In the genomic region with DNA sequence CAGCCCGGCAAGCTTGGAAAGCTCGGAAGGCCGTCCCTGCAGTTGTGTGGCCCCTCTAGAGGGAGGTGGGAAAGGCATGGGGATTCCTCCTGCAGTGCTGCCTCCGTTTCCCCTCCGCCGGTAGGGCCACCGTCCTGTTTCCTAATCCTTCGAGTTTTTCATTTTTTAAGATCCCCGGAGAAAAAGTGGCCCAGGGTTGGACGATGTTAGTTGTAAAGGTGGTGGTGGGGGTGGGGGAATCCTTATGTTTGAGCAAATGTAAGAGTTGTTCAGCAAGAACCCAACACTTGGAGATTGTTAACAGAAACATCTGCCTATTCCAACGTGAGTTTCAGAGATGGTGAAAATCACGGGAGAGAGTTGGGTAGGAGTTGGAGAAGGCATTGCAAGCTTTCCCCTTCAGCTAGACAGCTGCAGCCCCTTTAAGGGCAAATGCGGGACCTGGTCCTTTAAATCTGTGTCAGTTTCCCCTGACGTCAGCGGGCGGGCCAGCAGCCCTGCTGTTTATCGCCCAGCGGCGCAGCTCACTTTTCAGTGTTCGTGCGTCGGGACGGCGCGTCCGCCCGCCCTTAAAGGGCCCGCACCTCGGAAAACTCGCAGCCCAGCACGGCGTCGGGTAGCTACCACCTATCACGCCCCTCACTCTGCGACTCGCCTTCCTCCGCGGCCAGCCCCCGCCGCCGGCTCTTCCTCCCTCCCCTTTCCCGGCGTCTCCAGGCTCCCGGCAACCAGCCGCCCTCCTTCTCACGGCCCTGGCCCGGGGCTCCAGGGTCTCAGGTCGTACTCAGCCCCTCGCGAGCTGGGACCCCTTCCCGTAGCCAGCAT, we compare ENCODE assay signal across 8 cellular contexts. TPM values are rescaled to one million over a fixed set of nuclear protein-coding genes. Genes with fewer than 3 reads are reported as not detected.
DNase-seq lines count a peak whose midpoint lies in the region; ATAC-seq lines count a peak whose summit lies in the region.

SIDT2 (plus strand) TSS at position 534 of the 825 bp plus-strand sequence. CDS start 521 bp downstream, outside the sequence.

- H3K9ac ChIP-seq in BLaER1 treated with 17β-estradiol and CSF1 and Interleukin-3, amounts not matched to agents 10 nM and 100 nM, result peak within 1 kb of the TSS; percentile 83 to 95 (median 87)

- H4K20me1 ChIP-seq in BLaER1 treated with 17β-estradiol and CSF1 and Interleukin-3, amounts not matched to agents 10 nM and 100 nM, result peaks cover 0 to 4% (median 0%) of the 10 kb centered on the region in 11 experiments; a peak in 7 of 22 replicates

- no peaks in the 10 kb centered on the region for H3K27me3 ChIP-seq in BLaER1 treated with 17β-estradiol and CSF1 and Interleukin-3, amounts not matched to agents 10 nM and 100 nM

- no peaks in the 10 kb centered on the region for H3K9me3 Mint-ChIP-seq in dendritic cell treated with granulocyte-macrophage colony-stimulating factor and Interleukin-4, amounts not matched to agents 40 ng/mL and 50 ng/mL, for 4 days

- H3K4me3 ChIP-seq in BLaER1 treated with 17β-estradiol and CSF1 and Interleukin-3, amounts not matched to agents 10 nM and 100 nM, result peak within 1 kb of the TSS; percentile 70 to 86 (median 76)

- H3K27ac ChIP-seq in BLaER1 treated with 17β-estradiol and CSF1 and Interleukin-3, amounts not matched to agents 10 nM and 100 nM, result peak within 1 kb of the TSS; percentile 76 to 88 (median 87)

- peak; percentile 64 for DNase-seq in NCI-H748 treated with DMSO at 0.1 percent for 48 hours (lab: John Stamatoyannopoulos, UW)
- DNase-seq in activated CD4-positive, alpha-beta T cell treated with anti-CD3 and anti-CD28 coated beads, Interleukin-2, amount 50 U/mL, for 24 hours (ENCODE audit: low read depth in 1 of 2, low spot score in 1 of 2), result peak; percentile 70 to 79
- DNase-seq in left lobe of liver (ENCODE audit: low spot score), result peak; percentile 96
- peak; percentile 81 for DNase-seq in stimulated activated CD4-positive, alpha-beta T cell treated with anti-CD3 and anti-CD28 coated beads, Interleukin-2, amount 100 ng/mL, for 4 hours (ENCODE audit: low read depth)

- peaks cover 46% of the 10 kb centered on the region for H3K4me1 Mint-ChIP-seq in dendritic cell treated with granulocyte-macrophage colony-stimulating factor and Interleukin-4, amounts not matched to agents 40 ng/mL and 50 ng/mL, for 4 days (ENCODE audit: low read depth)

- H3K4me1 ChIP-seq in BLaER1 treated with 17β-estradiol and CSF1 and Interleukin-3, amounts not matched to agents 10 nM and 100 nM, result peaks cover 35 to 48% (median 42%) of the 10 kb centered on the region in 10 experiments

- H3K27ac Mint-ChIP-seq in dendritic cell treated with granulocyte-macrophage colony-stimulating factor and Interleukin-4, amounts not matched to agents 40 ng/mL and 50 ng/mL, for 4 days, result peak within 1 kb of the TSS; percentile 94

- ATAC-seq in GM19351 (IDR thresholded peaks at IDR 0.05; ENCODE audit: unreplicated experiment) (peak; percentile 91), HG03558 (IDR thresholded peaks at IDR 0.05; ENCODE audit: extremely low read depth, unreplicated experiment) (peak; percentile 87), left lobe of liver (peak; percentile 93)

- peaks cover 8 to 29% (median 20%) of the 10 kb centered on the region in 11 experiments; a peak in 18 of 22 replicates for H3K36me3 ChIP-seq in BLaER1 treated with 17β-estradiol and CSF1 and Interleukin-3, amounts not matched to agents 10 nM and 100 nM

- H3K4me3 Mint-ChIP-seq in dendritic cell treated with granulocyte-macrophage colony-stimulating factor and Interleukin-4, amounts not matched to agents 40 ng/mL and 50 ng/mL, for 4 days, result peak within 1 kb of the TSS; percentile 96

- H3K4me2 ChIP-seq in BLaER1 treated with 17β-estradiol and CSF1 and Interleukin-3, amounts not matched to agents 10 nM and 100 nM, result peak within 1 kb of the TSS; percentile 94 to 99 (median 97)

- no peaks in the 10 kb centered on the region for H3K9me3 ChIP-seq in BLaER1 treated with 17β-estradiol and CSF1 and Interleukin-3, amounts not matched to agents 10 nM and 100 nM (replicated peaks in 1 of 11)

- H3K36me3 Mint-ChIP-seq in dendritic cell treated with granulocyte-macrophage colony-stimulating factor and Interleukin-4, amounts not matched to agents 40 ng/mL and 50 ng/mL, for 4 days (ENCODE audit: low read depth), result peaks cover 41% of the 10 kb centered on the region

- H3K27me3 Mint-ChIP-seq in dendritic cell treated with granulocyte-macrophage colony-stimulating factor and Interleukin-4, amounts not matched to agents 40 ng/mL and 50 ng/mL, for 4 days, result no peaks in the 10 kb centered on the region

- intact Hi-C loops in dendritic cell treated with granulocyte-macrophage colony-stimulating factor and Interleukin-4, amounts not matched to agents 40 ng/mL and 50 ng/mL, for 4 days (cut with micrococcal nuclease), result no loop called here

RNA-seq across cellular contexts. Expression of gene SIDT2, which starts in this region (rescaled TPM):
- total RNA-seq in left lobe of liver, result 56.6 TPM

Comparison
In these comparisons a context has a peak if more than half of its experiments do, and no peak if none do; other contexts are left out.
1. Peak in every context shown above with its lines: DNase-seq, ATAC-seq, H3K4me3 ChIP-seq and H3K27ac ChIP-seq.